29 cellular contexts compared by ENCODE assay signal in the genomic region with DNA sequence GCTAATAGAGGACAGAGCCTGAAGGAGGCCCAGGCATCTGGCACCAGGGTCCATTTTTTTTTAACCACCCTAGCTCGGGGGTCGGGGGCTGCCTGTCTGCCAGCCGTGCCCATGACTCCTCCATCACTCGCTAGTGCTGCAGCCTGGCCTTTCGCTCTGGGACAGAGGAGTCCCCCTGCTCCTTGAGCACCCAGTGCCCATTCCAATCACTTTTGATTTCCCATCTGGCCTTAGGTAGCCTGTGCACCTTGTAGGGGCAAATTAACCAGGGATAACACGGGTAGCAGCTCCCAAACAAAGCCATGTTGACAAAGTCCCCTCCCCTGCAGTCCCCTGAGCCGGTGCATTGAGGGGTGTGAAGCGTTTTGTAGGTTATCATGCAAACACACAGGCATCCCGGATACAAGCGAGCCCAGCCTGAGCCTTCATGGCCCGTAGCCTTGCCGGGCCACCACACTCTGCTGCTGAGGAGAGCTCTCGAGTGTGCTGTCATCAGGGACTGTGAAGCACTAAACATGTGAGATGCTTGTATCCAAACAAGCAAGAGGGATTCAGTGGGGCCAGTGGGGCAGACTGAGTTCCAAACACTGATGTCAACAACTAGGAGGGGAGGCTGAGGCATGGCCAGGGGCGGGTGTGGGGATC.
"Had no signal": no experiment of that assay in that cellular context is flagged by ENCODE, and none has a peak within 500 bp of the region (broad histone marks: within the 10 kb centered on the region; RNA-seq: fewer than 3 reads in every experiment).

No MANE protein-coding gene starts in this region.

- H3K4me3 ChIP-seq: adrenal gland, body of pancreas, cardiac muscle cell, gastrocnemius medialis, left lung, lower lobe of right lung, neural progenitor cell, right lobe of liver, tibial nerve had no signal

- H3K4me3 Mint-ChIP-seq: activated B cell treated with CpG ODN at 0.5 μM for 24 hours; activated CD8-positive, alpha-beta memory T cell treated with anti-CD3 and anti-CD28 coated beads, Interleukin-2, amount 10 ng/mL, durations not matched to agents 7 days and 5 days; activated CD8-positive, alpha-beta T cell treated with anti-CD3 and anti-CD28 coated beads, Interleukin-2, amount 10 ng/mL, durations not matched to agents 7 days and 5 days; activated naive CD8-positive, alpha-beta T cell treated with anti-CD3 and anti-CD28 coated beads for 36 hours; effector memory CD8-positive, alpha-beta T cell; natural killer cell; neural progenitor cell; stimulated activated effector memory CD8-positive, alpha-beta T cell treated with anti-CD3 and anti-CD28 coated beads, Interleukin-12 subunit alpha, Interleukin-12 subunit beta, amount 100 ng/mL, for 72 hours; stimulated activated naive CD8-positive, alpha-beta T cell treated with anti-CD3 and anti-CD28 coated beads, Interleukin-15, amount 100 ng/mL, for 72 hours; T-helper 2 cell treated with Interferon-gamma antibody and Interleukin-4, amounts not matched to agents 5 μg/mL and 100 μg/mL, for 36 hours had no signal

- H3K4me2 ChIP-seq: neural progenitor cell had no signal

- H3K27me3 Mint-ChIP-seq: activated naive CD8-positive, alpha-beta T cell treated with anti-CD3 and anti-CD28 coated beads for 36 hours had no signal

- H3K27ac ChIP-seq: adrenal gland, body of pancreas, cardiac muscle cell, gastrocnemius medialis, left lung, lower lobe of right lung, neural progenitor cell, right lobe of liver, tibial nerve had no signal

- H3K9me3 Mint-ChIP-seq: activated B cell treated with CpG ODN at 0.5 μM for 24 hours; activated naive CD8-positive, alpha-beta T cell treated with anti-CD3 and anti-CD28 coated beads for 36 hours; activated T-helper 2 cell treated with anti-CD3 and anti-CD28 coated beads, Interferon-gamma antibody, Interleukin-2, Interleukin-4, amounts not matched to agents 10 μg/mL and 5 μg/mL and 100 μg/mL, durations not matched to agents 14 hours and 24 hours and 36 hours; effector memory CD8-positive, alpha-beta T cell; natural killer cell; neural progenitor cell; stimulated activated effector memory CD8-positive, alpha-beta T cell treated with anti-CD3 and anti-CD28 coated beads, Interleukin-12 subunit alpha, Interleukin-12 subunit beta, amount 100 ng/mL, for 72 hours; stimulated activated naive CD8-positive, alpha-beta T cell treated with anti-CD3 and anti-CD28 coated beads, Interleukin-15, amount 100 ng/mL, for 72 hours; T-helper 2 cell treated with Interferon-gamma antibody and Interleukin-4, amounts not matched to agents 5 μg/mL and 100 μg/mL, for 36 hours had no signal

- H3K9me3 ChIP-seq: adrenal gland, body of pancreas, gastrocnemius medialis, left lung, lower lobe of right lung, right lobe of liver, tibial nerve had no signal

- H2AFZ ChIP-seq: neural progenitor cell had no signal

- H3K4me1 Mint-ChIP-seq: activated B cell treated with CpG ODN at 0.5 μM for 24 hours; activated CD8-positive, alpha-beta memory T cell treated with anti-CD3 and anti-CD28 coated beads, Interleukin-2, amount 10 ng/mL, durations not matched to agents 7 days and 5 days; activated naive CD8-positive, alpha-beta T cell treated with anti-CD3 and anti-CD28 coated beads for 36 hours; natural killer cell; stimulated activated effector memory CD8-positive, alpha-beta T cell treated with anti-CD3 and anti-CD28 coated beads, Interleukin-12 subunit alpha, Interleukin-12 subunit beta, amount 100 ng/mL, for 72 hours; stimulated activated naive CD8-positive, alpha-beta T cell treated with anti-CD3 and anti-CD28 coated beads, Interleukin-15, amount 100 ng/mL, for 72 hours had no signal

- H3K27me3 ChIP-seq: adrenal gland, body of pancreas, right lobe of liver, tibial nerve had no signal

- H3K27ac Mint-ChIP-seq: activated B cell treated with CpG ODN at 0.5 μM for 24 hours; activated CD8-positive, alpha-beta memory T cell treated with anti-CD3 and anti-CD28 coated beads, Interleukin-2, amount 10 ng/mL, durations not matched to agents 7 days and 5 days; activated CD8-positive, alpha-beta T cell treated with anti-CD3 and anti-CD28 coated beads, Interleukin-2, amount 10 ng/mL, durations not matched to agents 7 days and 5 days; activated naive CD8-positive, alpha-beta T cell treated with anti-CD3 and anti-CD28 coated beads for 36 hours; activated T-helper 2 cell treated with anti-CD3 and anti-CD28 coated beads, Interferon-gamma antibody, Interleukin-2, Interleukin-4, amounts not matched to agents 10 μg/mL and 5 μg/mL and 100 μg/mL, durations not matched to agents 14 hours and 24 hours and 36 hours; effector memory CD8-positive, alpha-beta T cell; natural killer cell; neural progenitor cell; stimulated activated effector memory CD8-positive, alpha-beta T cell treated with anti-CD3 and anti-CD28 coated beads, Interleukin-12 subunit alpha, Interleukin-12 subunit beta, amount 100 ng/mL, for 72 hours; stimulated activated naive CD8-positive, alpha-beta T cell treated with anti-CD3 and anti-CD28 coated beads, Interleukin-15, amount 100 ng/mL, for 72 hours; T-helper 2 cell treated with Interferon-gamma antibody and Interleukin-4, amounts not matched to agents 5 μg/mL and 100 μg/mL, for 36 hours had no signal

- H3K4me1 ChIP-seq: adrenal gland, body of pancreas, gastrocnemius medialis, left lung, lower lobe of right lung, right lobe of liver had no signal

- H3K36me3 Mint-ChIP-seq: activated CD8-positive, alpha-beta memory T cell treated with anti-CD3 and anti-CD28 coated beads, Interleukin-2, amount 10 ng/mL, durations not matched to agents 7 days and 5 days; activated naive CD8-positive, alpha-beta T cell treated with anti-CD3 and anti-CD28 coated beads for 36 hours; natural killer cell; neural progenitor cell; stimulated activated effector memory CD8-positive, alpha-beta T cell treated with anti-CD3 and anti-CD28 coated beads, Interleukin-12 subunit alpha, Interleukin-12 subunit beta, amount 100 ng/mL, for 72 hours had no signal

- DNase-seq: activated B cell treated with CpG ODN at 0.5 μM for 24 hours; activated CD4-positive, alpha-beta T cell treated with anti-CD3 and anti-CD28 coated beads, Interleukin-2, amount 50 U/mL, for 1 hour; activated CD8-positive, alpha-beta memory T cell treated with anti-CD3 and anti-CD28 coated beads, Interleukin-2, amount 10 ng/mL, durations not matched to agents 7 days and 5 days; activated CD8-positive, alpha-beta T cell treated with anti-CD3 and anti-CD28 coated beads, Interleukin-2, amount 10 ng/mL, durations not matched to agents 7 days and 5 days; activated naive CD4-positive, alpha-beta T cell treated with Interleukin-2 at 50 U/mL for 16 hours; activated naive CD8-positive, alpha-beta T cell treated with anti-CD3 and anti-CD28 coated beads for 36 hours; activated T-cell treated with anti-CD3 and anti-CD28 coated beads, Interleukin-2, amount 50 U/mL, for 48 hours; adrenal gland; aorta; body of pancreas; cortex of kidney; effector memory CD8-positive, alpha-beta T cell; erythroblast; gastrocnemius medialis; glutamatergic neuron; lower lobe of right lung; mesenchymal stem cell; natural killer cell; right lobe of liver; small intestine; stimulated activated CD4-positive, alpha-beta T cell treated with anti-CD3 and anti-CD28 coated beads, Interleukin-4, amount 100 ng/mL, for 24 hours; stimulated activated naive CD8-positive, alpha-beta T cell treated with anti-CD3 and anti-CD28 coated beads, Interleukin-15, amount 100 ng/mL, for 72 hours had no signal

- H3K36me3 ChIP-seq: adrenal gland, cardiac muscle cell, gastrocnemius medialis, left lung, lower lobe of right lung, neural progenitor cell, right lobe of liver, tibial nerve had no signal
